15 cellular contexts compared by ENCODE assay signal in the genomic region with DNA sequence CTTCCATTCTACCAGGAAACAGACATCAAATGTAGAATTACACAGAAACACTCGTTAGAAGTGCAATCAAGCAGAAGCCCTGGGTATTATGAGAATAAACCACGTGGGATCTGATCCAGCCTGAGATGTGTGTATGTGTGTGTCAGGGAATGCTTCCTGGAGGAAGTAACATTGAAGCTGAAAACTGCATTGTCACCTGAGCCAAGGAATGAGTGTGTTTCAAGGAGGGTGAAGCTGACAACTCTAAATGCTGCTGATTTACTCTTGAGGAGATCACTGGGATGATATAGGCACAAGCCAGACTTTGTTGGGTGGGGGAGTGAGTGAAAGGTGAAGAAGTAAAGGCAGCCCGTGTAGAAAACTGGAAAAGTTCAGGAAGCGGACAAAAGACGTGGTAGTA. TPM values are rescaled to one million over a fixed set of nuclear protein-coding genes. Genes with fewer than 3 reads are reported as not detected.
DNase-seq lines count a peak whose midpoint lies in the region; ATAC-seq lines count a peak whose summit lies in the region.
"Had no signal": no experiment of that assay in that cellular context is flagged by ENCODE, and none has a peak within 500 bp of the region (broad histone marks: within the 10 kb centered on the region; RNA-seq: fewer than 3 reads in every experiment).

No MANE protein-coding gene starts in this region.

- no peak overlapping the region for H3K4me3 Mint-ChIP-seq in activated CD4-positive, alpha-beta memory T cell treated with anti-CD3 and anti-CD28 coated beads, Interleukin-2, amount 10 ng/mL, durations not matched to agents 7 days and 5 days
- H3K4me3 Mint-ChIP-seq in activated CD4-positive, alpha-beta memory T cell treated with anti-CD3 and anti-CD28 coated beads for 36 hours: no peak overlapping the region
- H3K4me3 Mint-ChIP-seq in activated T-helper 17 cell treated with anti-CD3 and anti-CD28 coated beads, Interleukin-2, amount 50 U/mL, for 72 hours: peak overlapping the region; percentile 63
- no peak overlapping the region for H3K4me3 Mint-ChIP-seq in stimulated activated effector memory CD8-positive, alpha-beta T cell treated with anti-CD3 and anti-CD28 coated beads, Interleukin-12 subunit alpha, Interleukin-12 subunit beta, amount 100 ng/mL, for 72 hours
- H3K4me3 Mint-ChIP-seq: B cell, GM23338 had no signal

- CTCF ChIA-PET in activated CD4-positive, alpha-beta memory T cell treated with anti-CD3 and anti-CD28 coated beads, Interleukin-2, amount 10 ng/mL, durations not matched to agents 7 days and 5 days (lab: Charles Lee): interaction anchor here (1.0 to 2.8 kb wide), 6 partner anchors 8 to 111 kb away, joined by 3 to 12 read pairs (median 4); no protein-coding TSS in a partner anchor
- CTCF ChIA-PET in activated CD4-positive, alpha-beta memory T cell treated with anti-CD3 and anti-CD28 coated beads for 36 hours (lab: Charles Lee): interaction anchor here (0.8 to 1.7 kb wide), 6 partner anchors 11 to 301 kb away, joined by 3 to 7 read pairs (median 4); no protein-coding TSS in a partner anchor

- H3K27me3 Mint-ChIP-seq in activated CD4-positive, alpha-beta memory T cell treated with anti-CD3 and anti-CD28 coated beads, Interleukin-2, amount 10 ng/mL, durations not matched to agents 7 days and 5 days: peaks cover 15% of the 10 kb centered on the region
- H3K27me3 Mint-ChIP-seq in activated CD4-positive, alpha-beta memory T cell treated with anti-CD3 and anti-CD28 coated beads for 36 hours: peaks cover 16% of the 10 kb centered on the region
- H3K27me3 Mint-ChIP-seq in activated T-helper 17 cell treated with anti-CD3 and anti-CD28 coated beads, Interleukin-2, amount 50 U/mL, for 72 hours: peaks cover 10% of the 10 kb centered on the region

- intact Hi-C loops in activated CD4-positive, alpha-beta memory T cell treated with anti-CD3 and anti-CD28 coated beads for 36 hours (cut with micrococcal nuclease): no loop called here

- H3K9me3 Mint-ChIP-seq in activated CD4-positive, alpha-beta memory T cell treated with anti-CD3 and anti-CD28 coated beads, Interleukin-2, amount 10 ng/mL, durations not matched to agents 7 days and 5 days: no peaks in the 10 kb centered on the region
- H3K9me3 Mint-ChIP-seq in activated CD4-positive, alpha-beta memory T cell treated with anti-CD3 and anti-CD28 coated beads for 36 hours: no peaks in the 10 kb centered on the region
- no peaks in the 10 kb centered on the region for H3K9me3 Mint-ChIP-seq in activated T-helper 17 cell treated with anti-CD3 and anti-CD28 coated beads, Interleukin-2, amount 50 U/mL, for 72 hours
- H3K9me3 Mint-ChIP-seq in stimulated activated effector memory CD8-positive, alpha-beta T cell treated with anti-CD3 and anti-CD28 coated beads, Interleukin-12 subunit alpha, Interleukin-12 subunit beta, amount 100 ng/mL, for 72 hours: no peaks in the 10 kb centered on the region
- H3K9me3 Mint-ChIP-seq: CD4-positive, alpha-beta T cell; GM23338 had no signal

- no peak for ATAC-seq in activated T-helper 17 cell treated with anti-CD3 and anti-CD28 coated beads, Interleukin-2, amount 50 U/mL, for 72 hours (replicated peaks)
- ATAC-seq in stimulated activated effector memory CD8-positive, alpha-beta T cell treated with anti-CD3 and anti-CD28 coated beads, Interleukin-12 subunit alpha, Interleukin-12 subunit beta, amount 100 ng/mL, for 72 hours: no peak
- no peak for ATAC-seq in HG03520 (IDR thresholded peaks at IDR 0.05; ENCODE audit: unreplicated experiment)
- ATAC-seq in GM18519 (IDR thresholded peaks at IDR 0.05; ENCODE audit: low FRiP score, unreplicated experiment): no peak
- ATAC-seq: GM23338 had no signal

- H3K27ac Mint-ChIP-seq in activated CD4-positive, alpha-beta memory T cell treated with anti-CD3 and anti-CD28 coated beads, Interleukin-2, amount 10 ng/mL, durations not matched to agents 7 days and 5 days: peak overlapping the region; percentile 88
- H3K27ac Mint-ChIP-seq in activated CD4-positive, alpha-beta memory T cell treated with anti-CD3 and anti-CD28 coated beads for 36 hours: no peak overlapping the region
- H3K27ac Mint-ChIP-seq in activated T-helper 17 cell treated with anti-CD3 and anti-CD28 coated beads, Interleukin-2, amount 50 U/mL, for 72 hours: no peak overlapping the region
- peak overlapping the region; percentile 84 for H3K27ac Mint-ChIP-seq in stimulated activated effector memory CD8-positive, alpha-beta T cell treated with anti-CD3 and anti-CD28 coated beads, Interleukin-12 subunit alpha, Interleukin-12 subunit beta, amount 100 ng/mL, for 72 hours
- H3K27ac Mint-ChIP-seq: B cell, GM23338 had no signal

- peaks cover 36% of the 10 kb centered on the region for H3K4me1 Mint-ChIP-seq in activated CD4-positive, alpha-beta memory T cell treated with anti-CD3 and anti-CD28 coated beads, Interleukin-2, amount 10 ng/mL, durations not matched to agents 7 days and 5 days
- H3K4me1 Mint-ChIP-seq in activated CD4-positive, alpha-beta memory T cell treated with anti-CD3 and anti-CD28 coated beads for 36 hours (ENCODE audit: low read depth): peaks cover 4% of the 10 kb centered on the region
- H3K4me1 Mint-ChIP-seq in activated T-helper 17 cell treated with anti-CD3 and anti-CD28 coated beads, Interleukin-2, amount 50 U/mL, for 72 hours: no peaks in the 10 kb centered on the region
- peaks cover 49% of the 10 kb centered on the region for H3K4me1 Mint-ChIP-seq in stimulated activated effector memory CD8-positive, alpha-beta T cell treated with anti-CD3 and anti-CD28 coated beads, Interleukin-12 subunit alpha, Interleukin-12 subunit beta, amount 100 ng/mL, for 72 hours
- H3K4me1 Mint-ChIP-seq: B cell, GM23338 had no signal

- no peak for DNase-seq in activated CD4-positive, alpha-beta memory T cell treated with anti-CD3 and anti-CD28 coated beads, Interleukin-2, amount 10 ng/mL, durations not matched to agents 7 days and 5 days
- DNase-seq in activated CD4-positive, alpha-beta memory T cell treated with anti-CD3 and anti-CD28 coated beads for 36 hours: no peak
- DNase-seq in kidney tubule cell (ENCODE audit: low spot score): peak; percentile 57
- no peak for DNase-seq in stimulated activated effector memory CD8-positive, alpha-beta T cell treated with anti-CD3 and anti-CD28 coated beads, Interleukin-12 subunit alpha, Interleukin-12 subunit beta, amount 100 ng/mL, for 72 hours (ENCODE audit: low spot score in 2 of 2)
- DNase-seq in NCI-H187 treated with DMSO at 0.1 percent for 48 hours (lab: John Stamatoyannopoulos, UW): no peak
- DNase-seq: C1 segment of cervical spinal cord; CD4-positive, alpha-beta T cell; COR-L47; H7; IMR-90 had no signal

- H3K36me3 Mint-ChIP-seq in activated CD4-positive, alpha-beta memory T cell treated with anti-CD3 and anti-CD28 coated beads, Interleukin-2, amount 10 ng/mL, durations not matched to agents 7 days and 5 days (ENCODE audit: low read depth): no peaks in the 10 kb centered on the region
- no peaks in the 10 kb centered on the region for H3K36me3 Mint-ChIP-seq in activated CD4-positive, alpha-beta memory T cell treated with anti-CD3 and anti-CD28 coated beads for 36 hours
- peaks cover 4% of the 10 kb centered on the region for H3K36me3 Mint-ChIP-seq in activated T-helper 17 cell treated with anti-CD3 and anti-CD28 coated beads, Interleukin-2, amount 50 U/mL, for 72 hours (ENCODE audit: low read depth)
- peaks cover 10% of the 10 kb centered on the region for H3K36me3 Mint-ChIP-seq in stimulated activated effector memory CD8-positive, alpha-beta T cell treated with anti-CD3 and anti-CD28 coated beads, Interleukin-12 subunit alpha, Interleukin-12 subunit beta, amount 100 ng/mL, for 72 hours

- POLR2A ChIA-PET in activated CD4-positive, alpha-beta memory T cell treated with anti-CD3 and anti-CD28 coated beads, Interleukin-2, amount 10 ng/mL, durations not matched to agents 7 days and 5 days (lab: Charles Lee): interaction anchor here (1.0 to 4.2 kb wide), 3 partner anchors 7 to 26 kb away, joined by 3 to 26 read pairs (median 4); no protein-coding TSS in a partner anchor
- POLR2A ChIA-PET in activated CD4-positive, alpha-beta memory T cell treated with anti-CD3 and anti-CD28 coated beads for 36 hours (lab: Charles Lee): interaction anchor here (1.2 kb wide), 1 partner anchor 7 kb away, joined by 3 read pairs; no protein-coding TSS in a partner anchor

RNA-seq across cellular contexts. Expression of a gene that starts 27.6 kb away (rescaled TPM):
- total RNA-seq in activated CD4-positive, alpha-beta memory T cell treated with anti-CD3 and anti-CD28 coated beads, Interleukin-2, amount 10 ng/mL, durations not matched to agents 7 days and 5 days: 1 to 10 TPM; 4.0 to 4.3 TPM
- 1 to 10 TPM; 4.4 to 5.3 TPM for total RNA-seq in activated CD4-positive, alpha-beta memory T cell treated with anti-CD3 and anti-CD28 coated beads for 36 hours
- total RNA-seq in activated T-helper 17 cell treated with anti-CD3 and anti-CD28 coated beads, Interleukin-2, amount 50 U/mL, for 72 hours: 1 to 10 TPM; 2.1 to 5.6 TPM

Comparison
In these comparisons a context has a peak if more than half of its experiments do, and no peak if none do; other contexts are left out.
1. H3K27ac Mint-ChIP-seq: peak in activated CD4-positive, alpha-beta memory T cell treated with anti-CD3 and anti-CD28 coated beads, Interleukin-2, amount 10 ng/mL, durations not matched to agents 7 days and 5 days (single experiment) and stimulated activated effector memory CD8-positive, alpha-beta T cell treated with anti-CD3 and anti-CD28 coated beads, Interleukin-12 subunit alpha, Interleukin-12 subunit beta, amount 100 ng/mL, for 72 hours (single experiment); none in activated CD4-positive, alpha-beta memory T cell treated with anti-CD3 and anti-CD28 coated beads for 36 hours (single experiment) and activated T-helper 17 cell treated with anti-CD3 and anti-CD28 coated beads, Interleukin-2, amount 50 U/mL, for 72 hours (single experiment).